In the genomic region with DNA sequence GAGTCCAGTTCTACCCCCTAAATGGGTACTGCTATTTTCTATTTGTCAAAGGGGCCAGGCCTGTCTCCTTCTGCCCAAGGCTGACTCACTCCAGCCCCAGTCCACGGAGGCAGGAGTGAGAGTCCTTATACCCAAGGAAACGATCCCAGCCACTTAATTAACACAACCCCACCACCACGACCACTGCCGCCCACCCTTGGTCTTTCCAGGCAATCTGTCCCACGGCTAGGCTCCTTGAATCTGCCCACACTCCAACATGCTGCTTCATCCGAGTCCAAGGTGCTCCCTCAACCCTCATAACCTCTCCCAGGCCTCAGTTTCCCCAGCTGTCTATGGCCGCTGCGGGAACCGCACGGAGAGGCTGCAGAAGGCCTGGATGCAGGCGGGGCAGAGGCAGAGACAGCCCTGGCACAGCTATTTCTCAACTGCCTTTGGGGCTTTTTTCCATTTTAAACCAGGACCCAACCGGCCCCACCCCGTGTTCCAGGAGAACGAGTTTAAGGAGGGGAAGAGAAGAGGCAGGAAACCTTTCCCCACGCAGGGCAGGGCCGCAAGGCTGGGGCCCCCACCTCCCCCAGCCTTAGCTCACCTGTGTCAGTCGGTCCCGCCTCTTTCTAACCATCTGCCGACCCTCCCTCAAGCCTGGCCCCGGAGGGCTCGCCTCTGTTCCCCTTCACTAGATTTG, we compare ENCODE assay signal across 8 cellular contexts. TPM values are rescaled to one million over a fixed set of nuclear protein-coding genes. Genes with fewer than 3 reads are reported as not detected.
A peak's percentile ranks its signal among the peaks of the same experiment; 100 is the strongest.
DNase-seq lines count a peak whose midpoint lies in the region; ATAC-seq and TF ChIP-seq lines count a peak whose summit lies in the region.

No MANE protein-coding gene starts in this region.

- ATAC-seq in GM21423 (IDR thresholded peaks at IDR 0.05; ENCODE audit: unreplicated experiment) (no peak), GM18520 (IDR thresholded peaks at IDR 0.05; ENCODE audit: unreplicated experiment) (no peak)

- H3K4me1 ChIP-seq in effector memory CD4-positive, alpha-beta T cell (ENCODE audit: control insufficient read depth, insufficient read depth, low read length, poor library complexity, severe bottlenecking), result peaks cover 27% of the 10 kb centered on the region
- H3K4me1 ChIP-seq in muscle layer of duodenum (ENCODE audit: control insufficient read depth in 1 of 2, insufficient read depth in 2 of 2, low read length in 2 of 2), result peaks cover 0 to 18% of the 10 kb centered on the region in 2 donors

- POLR2A ChIA-PET in AG04449 (lab: Yijun Ruan, JAX), result interaction anchor here (1.2 kb wide), 1 partner anchor 23 kb away, joined by 4 read pairs; no protein-coding TSS in a partner anchor

- peak overlapping the region; percentile 21 for H3K27ac ChIP-seq in effector memory CD4-positive, alpha-beta T cell (ENCODE audit: insufficient read depth, low read length, poor library complexity, severe bottlenecking)
- peak overlapping the region; percentile 68 for H3K27ac ChIP-seq in muscle layer of duodenum (ENCODE audit: low read length)

- H3K4me3 ChIP-seq in AG04449 (ENCODE audit: low read depth, low read length) (peak overlapping the region; percentile 68), muscle layer of duodenum (ENCODE audit: low read depth in 1 of 2, low read length in 2 of 2) (peak overlapping the region; percentile 64 to 93)
- H3K4me3 ChIP-seq in Jurkat, Clone E6-1 (ENCODE audit: low read length), result peak overlapping the region; percentile 59
- peak overlapping the region; percentile 55 for H3K4me3 ChIP-seq in effector memory CD4-positive, alpha-beta T cell (ENCODE audit: insufficient read depth, low read depth, low read length, poor library complexity, severe bottlenecking)

- H3K36me3 ChIP-seq in effector memory CD4-positive, alpha-beta T cell (ENCODE audit: control insufficient read depth, insufficient read depth, low read length), result peaks cover 12% of the 10 kb centered on the region
- peaks cover 16 to 31% of the 10 kb centered on the region in 2 donors for H3K36me3 ChIP-seq in muscle layer of duodenum (ENCODE audit: control insufficient read depth in 1 of 2, insufficient read depth in 2 of 2, low read length in 2 of 2)

- CTCF ChIA-PET in AG04449 (lab: Yijun Ruan, JAX), result interaction anchor here (1.7 kb wide), 1 partner anchor 42 kb away, joined by 10 read pairs; no protein-coding TSS in a partner anchor

- H3K9me3 ChIP-seq in effector memory CD4-positive, alpha-beta T cell (ENCODE audit: control insufficient read depth, low read length), result no peaks in the 10 kb centered on the region
- H3K9me3 ChIP-seq in muscle layer of duodenum (ENCODE audit: control insufficient read depth in 1 of 2, low read length in 2 of 2), result no peaks in the 10 kb centered on the region

- no peaks in the 10 kb centered on the region for H3K27me3 ChIP-seq in effector memory CD4-positive, alpha-beta T cell (replicated peaks; ENCODE audit: control insufficient read depth, insufficient read depth, low read length, poor library complexity, severe bottlenecking)
- no peaks in the 10 kb centered on the region for H3K27me3 ChIP-seq in muscle layer of duodenum (ENCODE audit: low read depth, low read length)

- no peak for DNase-seq in AG04449 (ENCODE audit: low read depth, low spot score)
- no peak for DNase-seq in Jurkat, Clone E6-1 (ENCODE audit: low read depth, low spot score)
- no peak for DNase-seq in effector memory CD4-positive, alpha-beta T cell
- no peak for DNase-seq in NCI-H1694 treated with DMSO at 0.1 percent for 48 hours (lab: John Stamatoyannopoulos, UW)
- no peak for DNase-seq in GM13976 (ENCODE audit: low spot score)

- in situ Hi-C loops in GM13976 (cut with MboI; ENCODE audit: low sequenced_read_pairs, unreplicated experiment), result no loop called here

- TF ChIP-seq CTCF in AG04449 (IDR thresholded peaks at IDR 0.05; ENCODE audit: insufficient read depth, low read length, missing control alignments) (no peak), GM13976 (IDR thresholded peaks at IDR 0.05; ENCODE audit: borderline replicate concordance, control extremely low read depth, extremely low read depth, insufficient read depth, missing control alignments) (no peak)

RNA-seq across cellular contexts. Expression of gene RAB3D, which starts 0.7 kb away (rescaled TPM):
- 1.3 TPM for polyA plus RNA-seq in Jurkat, Clone E6-1 (2012; ENCODE audit: insufficient read depth, insufficient read length)

RNA-seq across cellular contexts. Expression of gene TMEM205, which starts 7.4 kb away (rescaled TPM):
- polyA plus RNA-seq in Jurkat, Clone E6-1 (2012; ENCODE audit: insufficient read depth, insufficient read length), result 90.2 TPM

RNA-seq across cellular contexts. Expression of gene CCDC159, which starts 7.6 kb away (rescaled TPM):
- 30.7 TPM for polyA plus RNA-seq in Jurkat, Clone E6-1 (2012; ENCODE audit: insufficient read depth, insufficient read length)

RNA-seq across cellular contexts. Expression of gene PLPPR2, which starts 16.5 kb away (rescaled TPM):
- polyA plus RNA-seq in Jurkat, Clone E6-1 (2012; ENCODE audit: insufficient read depth, insufficient read length), result 11.4 TPM

RNA-seq across cellular contexts. Expression of gene SWSAP1, which starts 35.8 kb away (rescaled TPM):
- polyA plus RNA-seq in Jurkat, Clone E6-1 (2012; ENCODE audit: insufficient read depth, insufficient read length), result 3.2 TPM
